1 cellular context compared by ENCODE assay signal in genomic region chr12:122421815-122422737, GRCh38.
TF ChIP-seq lines count a peak whose summit lies in the region.

Gene CLIP1 (minus strand): TSS chr12:122422669. CDS start chr12:122380452, 42,217 bp downstream.

TF ChIP-seq in HepG2, 621 proteins besides CTCF, POLR2A, EP300 and RAD21 (continued from another document and continues in another):
- no peak for TF ChIP-seq ZSCAN9 (CRISPR knock-in tag; IDR thresholded peaks at IDR 0.05; ENCODE audit: borderline replicate concordance)
- TF ChIP-seq AHR (CRISPR knock-in tag; IDR thresholded peaks at IDR 0.05), result no peak
- TF ChIP-seq MEIS1 (CRISPR knock-in tag; IDR thresholded peaks at IDR 0.05; ENCODE audit: borderline replicate concordance), result no peak
- no peak for TF ChIP-seq CEBPB (IDR thresholded peaks at IDR 0.05; ENCODE audit: borderline replicate concordance, low read depth, low read length)
- no peak for TF ChIP-seq KAT2B (IDR thresholded peaks at IDR 0.05; ENCODE audit: borderline replicate concordance, low read depth, low read length)
- peak; percentile 43 for TF ChIP-seq THAP11 (CRISPR knock-in tag; IDR thresholded peaks at IDR 0.05)
- TF ChIP-seq MAZ (IDR thresholded peaks at IDR 0.05; ENCODE audit: borderline replicate concordance, low read depth, low read length), result no peak; the same call in 1 of the 2 replicates
- TF ChIP-seq MAZ (CRISPR knock-in tag; IDR thresholded peaks at IDR 0.05; ENCODE audit: low read depth), result peak; percentile 51; the same call in 1 of the 2 replicates
- peak; percentile 98 for TF ChIP-seq ZNF672 (CRISPR knock-in tag; IDR thresholded peaks at IDR 0.05)
- TF ChIP-seq ZNF878 (CRISPR knock-in tag; IDR thresholded peaks at IDR 0.05), result no peak
- 0 out of 2 replicates have a peak, but pooled peaks have one; percentile 37 for TF ChIP-seq ZSCAN20 (CRISPR knock-in tag; IDR thresholded peaks at IDR 0.05; ENCODE audit: borderline replicate concordance)
- TF ChIP-seq GTF3A (CRISPR knock-in tag; conservative IDR thresholded peaks at IDR 0.05), result no peak
- no peak for TF ChIP-seq ZNF570 (CRISPR knock-in tag; IDR thresholded peaks at IDR 0.05; ENCODE audit: borderline replicate concordance)
- TF ChIP-seq ZNF44 (CRISPR knock-in tag; IDR thresholded peaks at IDR 0.05), result no peak
- no peak for TF ChIP-seq KLF9 (CRISPR knock-in tag; IDR thresholded peaks at IDR 0.05; ENCODE audit: low read depth)
- TF ChIP-seq ATRX (CRISPR knock-in tag; IDR thresholded peaks at IDR 0.05; ENCODE audit: borderline replicate concordance), result no peak
- no peak for TF ChIP-seq ZNF337 (CRISPR knock-in tag; IDR thresholded peaks at IDR 0.05; ENCODE audit: borderline replicate concordance, low read depth)
- TF ChIP-seq, protein P1, sequence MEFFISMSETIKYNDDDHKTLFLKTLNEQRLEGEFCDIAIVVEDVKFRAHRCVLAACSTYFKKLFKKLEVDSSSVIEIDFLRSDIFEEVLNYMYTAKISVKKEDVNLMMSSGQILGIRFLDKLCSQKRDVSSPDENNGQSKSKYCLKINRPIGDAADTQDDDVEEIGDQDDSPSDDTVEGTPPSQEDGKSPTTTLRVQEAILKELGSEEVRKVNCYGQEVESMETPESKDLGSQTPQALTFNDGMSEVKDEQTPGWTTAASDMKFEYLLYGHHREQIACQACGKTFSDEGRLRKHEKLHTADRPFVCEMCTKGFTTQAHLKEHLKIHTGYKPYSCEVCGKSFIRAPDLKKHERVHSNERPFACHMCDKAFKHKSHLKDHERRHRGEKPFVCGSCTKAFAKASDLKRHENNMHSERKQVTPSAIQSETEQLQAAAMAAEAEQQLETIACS (CRISPR knock-in tag; IDR thresholded peaks at IDR 0.05), result no peak
- TF ChIP-seq ZNF513 (CRISPR knock-in tag; conservative IDR thresholded peaks at IDR 0.05), result no peak
- no peak for TF ChIP-seq ZNF20 (CRISPR knock-in tag; IDR thresholded peaks at IDR 0.05)
- no peak for TF ChIP-seq MEF2D (CRISPR knock-in tag; IDR thresholded peaks at IDR 0.05)
- TF ChIP-seq SALL1 (CRISPR knock-in tag; IDR thresholded peaks at IDR 0.05), result peak; percentile 47
- no peak for TF ChIP-seq ZNF660 (CRISPR knock-in tag; IDR thresholded peaks at IDR 0.05; ENCODE audit: borderline replicate concordance, low read depth)
- TF ChIP-seq MIXL1 (CRISPR knock-in tag; IDR thresholded peaks at IDR 0.05), result no peak
- peak; percentile 36; the same call in 1 of the 2 replicates for TF ChIP-seq GLI4 (CRISPR knock-in tag; IDR thresholded peaks at IDR 0.05; ENCODE audit: borderline replicate concordance)
- no peak; the same call in 1 of the 2 replicates for TF ChIP-seq TMF1 (CRISPR knock-in tag; IDR thresholded peaks at IDR 0.05; ENCODE audit: low read depth)
- no peak for TF ChIP-seq TBX3 (IDR thresholded peaks at IDR 0.05; ENCODE audit: borderline replicate concordance)
- TF ChIP-seq ARNT2 (CRISPR knock-in tag; IDR thresholded peaks at IDR 0.05; ENCODE audit: low read depth), result peak; percentile 5; the same call in 1 of the 2 replicates
- TF ChIP-seq, protein P2, sequence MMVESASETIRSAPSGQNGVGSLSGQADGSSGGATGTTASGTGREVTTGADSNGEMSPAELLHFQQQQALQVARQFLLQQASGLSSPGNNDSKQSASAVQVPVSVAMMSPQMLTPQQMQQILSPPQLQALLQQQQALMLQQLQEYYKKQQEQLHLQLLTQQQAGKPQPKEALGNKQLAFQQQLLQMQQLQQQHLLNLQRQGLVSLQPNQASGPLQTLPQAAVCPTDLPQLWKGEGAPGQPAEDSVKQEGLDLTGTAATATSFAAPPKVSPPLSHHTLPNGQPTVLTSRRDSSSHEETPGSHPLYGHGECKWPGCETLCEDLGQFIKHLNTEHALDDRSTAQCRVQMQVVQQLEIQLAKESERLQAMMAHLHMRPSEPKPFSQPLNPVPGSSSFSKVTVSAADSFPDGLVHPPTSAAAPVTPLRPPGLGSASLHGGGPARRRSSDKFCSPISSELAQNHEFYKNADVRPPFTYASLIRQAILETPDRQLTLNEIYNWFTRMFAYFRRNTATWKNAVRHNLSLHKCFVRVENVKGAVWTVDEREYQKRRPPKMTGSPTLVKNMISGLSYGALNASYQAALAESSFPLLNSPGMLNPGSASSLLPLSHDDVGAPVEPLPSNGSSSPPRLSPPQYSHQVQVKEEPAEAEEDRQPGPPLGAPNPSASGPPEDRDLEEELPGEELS (CRISPR knock-in tag; IDR thresholded peaks at IDR 0.05), result no peak
- no peak for TF ChIP-seq ZNF607 (CRISPR knock-in tag; IDR thresholded peaks at IDR 0.05; ENCODE audit: borderline replicate concordance)
- no peak for TF ChIP-seq ZNF7 (CRISPR knock-in tag; IDR thresholded peaks at IDR 0.05)
- 0 out of 2 replicates have a peak, but pooled peaks have one; percentile 31 for TF ChIP-seq ZNF564 (CRISPR knock-in tag; IDR thresholded peaks at IDR 0.05)
- no peak for TF ChIP-seq HMG20B (CRISPR knock-in tag; conservative IDR thresholded peaks at IDR 0.05)
- no peak for TF ChIP-seq AKAP8 (CRISPR knock-in tag; IDR thresholded peaks at IDR 0.05)
- TF ChIP-seq, protein P3, sequence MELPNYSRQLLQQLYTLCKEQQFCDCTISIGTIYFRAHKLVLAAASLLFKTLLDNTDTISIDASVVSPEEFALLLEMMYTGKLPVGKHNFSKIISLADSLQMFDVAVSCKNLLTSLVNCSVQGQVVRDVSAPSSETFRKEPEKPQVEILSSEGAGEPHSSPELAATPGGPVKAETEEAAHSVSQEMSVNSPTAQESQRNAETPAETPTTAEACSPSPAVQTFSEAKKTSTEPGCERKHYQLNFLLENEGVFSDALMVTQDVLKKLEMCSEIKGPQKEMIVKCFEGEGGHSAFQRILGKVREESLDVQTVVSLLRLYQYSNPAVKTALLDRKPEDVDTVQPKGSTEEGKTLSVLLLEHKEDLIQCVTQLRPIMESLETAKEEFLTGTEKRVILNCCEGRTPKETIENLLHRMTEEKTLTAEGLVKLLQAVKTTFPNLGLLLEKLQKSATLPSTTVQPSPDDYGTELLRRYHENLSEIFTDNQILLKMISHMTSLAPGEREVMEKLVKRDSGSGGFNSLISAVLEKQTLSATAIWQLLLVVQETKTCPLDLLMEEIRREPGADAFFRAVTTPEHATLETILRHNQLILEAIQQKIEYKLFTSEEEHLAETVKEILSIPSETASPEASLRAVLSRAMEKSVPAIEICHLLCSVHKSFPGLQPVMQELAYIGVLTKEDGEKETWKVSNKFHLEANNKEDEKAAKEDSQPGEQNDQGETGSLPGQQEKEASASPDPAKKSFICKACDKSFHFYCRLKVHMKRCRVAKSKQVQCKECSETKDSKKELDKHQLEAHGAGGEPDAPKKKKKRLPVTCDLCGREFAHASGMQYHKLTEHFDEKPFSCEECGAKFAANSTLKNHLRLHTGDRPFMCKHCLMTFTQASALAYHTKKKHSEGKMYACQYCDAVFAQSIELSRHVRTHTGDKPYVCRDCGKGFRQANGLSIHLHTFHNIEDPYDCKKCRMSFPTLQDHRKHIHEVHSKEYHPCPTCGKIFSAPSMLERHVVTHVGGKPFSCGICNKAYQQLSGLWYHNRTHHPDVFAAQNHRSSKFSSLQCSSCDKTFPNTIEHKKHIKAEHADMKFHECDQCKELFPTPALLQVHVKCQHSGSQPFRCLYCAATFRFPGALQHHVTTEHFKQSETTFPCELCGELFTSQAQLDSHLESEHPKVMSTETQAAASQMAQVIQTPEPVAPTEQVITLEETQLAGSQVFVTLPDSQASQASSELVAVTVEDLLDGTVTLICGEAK (IDR thresholded peaks at IDR 0.05), result no peak
- TF ChIP-seq, protein P3 (CRISPR knock-in tag; IDR thresholded peaks at IDR 0.05), result no peak
- peak; percentile 76 for TF ChIP-seq GABPB1 (CRISPR knock-in tag; IDR thresholded peaks at IDR 0.05)
- TF ChIP-seq ATM (IDR thresholded peaks at IDR 0.05; ENCODE audit: borderline replicate concordance), result no peak
- TF ChIP-seq, protein P4, sequence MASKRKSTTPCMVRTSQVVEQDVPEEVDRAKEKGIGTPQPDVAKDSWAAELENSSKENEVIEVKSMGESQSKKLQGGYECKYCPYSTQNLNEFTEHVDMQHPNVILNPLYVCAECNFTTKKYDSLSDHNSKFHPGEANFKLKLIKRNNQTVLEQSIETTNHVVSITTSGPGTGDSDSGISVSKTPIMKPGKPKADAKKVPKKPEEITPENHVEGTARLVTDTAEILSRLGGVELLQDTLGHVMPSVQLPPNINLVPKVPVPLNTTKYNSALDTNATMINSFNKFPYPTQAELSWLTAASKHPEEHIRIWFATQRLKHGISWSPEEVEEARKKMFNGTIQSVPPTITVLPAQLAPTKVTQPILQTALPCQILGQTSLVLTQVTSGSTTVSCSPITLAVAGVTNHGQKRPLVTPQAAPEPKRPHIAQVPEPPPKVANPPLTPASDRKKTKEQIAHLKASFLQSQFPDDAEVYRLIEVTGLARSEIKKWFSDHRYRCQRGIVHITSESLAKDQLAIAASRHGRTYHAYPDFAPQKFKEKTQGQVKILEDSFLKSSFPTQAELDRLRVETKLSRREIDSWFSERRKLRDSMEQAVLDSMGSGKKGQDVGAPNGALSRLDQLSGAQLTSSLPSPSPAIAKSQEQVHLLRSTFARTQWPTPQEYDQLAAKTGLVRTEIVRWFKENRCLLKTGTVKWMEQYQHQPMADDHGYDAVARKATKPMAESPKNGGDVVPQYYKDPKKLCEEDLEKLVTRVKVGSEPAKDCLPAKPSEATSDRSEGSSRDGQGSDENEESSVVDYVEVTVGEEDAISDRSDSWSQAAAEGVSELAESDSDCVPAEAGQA (IDR thresholded peaks at IDR 0.05; ENCODE audit: low read depth), result no peak
- TF ChIP-seq, protein P4 (CRISPR knock-in tag; IDR thresholded peaks at IDR 0.05; ENCODE audit: borderline replicate concordance), result no peak
- no peak for TF ChIP-seq FOXO4 (CRISPR knock-in tag; conservative IDR thresholded peaks at IDR 0.05)
- peak; percentile 84 for TF ChIP-seq RBFOX2 (IDR thresholded peaks at IDR 0.05; ENCODE audit: low read depth, low read length)
- peak; percentile 45 for TF ChIP-seq YY1 (IDR thresholded peaks at IDR 0.05; ENCODE audit: insufficient read depth, insufficient replicate concordance, low read depth, low read length)
- TF ChIP-seq PHF21A (CRISPR knock-in tag; IDR thresholded peaks at IDR 0.05), result no peak
- TF ChIP-seq RBM39 (IDR thresholded peaks at IDR 0.05; ENCODE audit: low read depth, low read length, poor library complexity, severe bottlenecking), result peak; percentile 41
- TF ChIP-seq SAP130 (CRISPR knock-in tag; IDR thresholded peaks at IDR 0.05; ENCODE audit: low read depth), result no peak; the same call in none of the 2 replicates
- no peak for TF ChIP-seq ZNF468 (CRISPR knock-in tag; IDR thresholded peaks at IDR 0.05)
